In genomic region chr18:46173393-46174316, GRCh38 we compare ENCODE assay signal across 8 cellular contexts.
DNase-seq lines count a peak whose midpoint lies in the region; ATAC-seq and TF ChIP-seq lines count a peak whose summit lies in the region.

No MANE protein-coding gene starts in this region.

- DNase-seq in C1 segment of cervical spinal cord (lab: John Stamatoyannopoulos, UW) (peak; percentile 30 to 91 (median 85)), GM19240 (ENCODE audit: insufficient read length, low spot score) (peak; percentile 81), NCI-H510A treated with DMSO at 0.1 percent for 48 hours (lab: John Stamatoyannopoulos, UW) (peak; percentile 74), colonic mucosa (peak; percentile 94), left colon (peak; percentile 92 to 96)
- peak; percentile 93 for DNase-seq in activated CD4-positive, alpha-beta T cell treated with anti-CD3 and anti-CD28 coated beads for 4 hours
- peak; percentile 90 to 92 for DNase-seq in stimulated activated CD4-positive, alpha-beta T cell treated with anti-CD3 and anti-CD28 coated beads, Interleukin-1b, Interleukin-23, amount 100 ng/mL, for 4 hours (ENCODE audit: low read depth in 2 of 2)

- H3K4me1 ChIP-seq in colonic mucosa = no peaks in the 10 kb centered on the region

- no peaks in the 10 kb centered on the region for H3K36me3 ChIP-seq in colonic mucosa

- H3K4me3 ChIP-seq in colonic mucosa = peak overlapping the region; percentile 100

- H3K9ac ChIP-seq in colonic mucosa (ENCODE audit: low read depth in 2 of 2, low read length in 2 of 2) = peak overlapping the region; percentile 94 to 97

- H3K27ac ChIP-seq in colonic mucosa = peak overlapping the region; percentile 85

- H3K27me3 ChIP-seq in colonic mucosa = no peaks in the 10 kb centered on the region

- ATAC-seq in HG03457 (IDR thresholded peaks at IDR 0.05; ENCODE audit: unreplicated experiment) = peak; percentile 72
- peak; percentile 95 for ATAC-seq in left colon

- H3K9me3 ChIP-seq in colonic mucosa = no peaks in the 10 kb centered on the region

- intact Hi-C loops in colonic mucosa (cut with DNase I) (loop anchor here (10.0 kb wide), 1 partner anchor 101 kb away; no protein-coding TSS in a partner anchor), left colon (cut with DNase I, micrococcal nuclease) (loop anchor here in 1 of 2 donors (5.0 kb wide), 1 partner anchor 309 kb away; no protein-coding TSS in a partner anchor)

- TF ChIP-seq CTCF in colonic mucosa (IDR thresholded peaks at IDR 0.05) = peak; percentile 79

Comparison
In these comparisons a context has a peak if more than half of its experiments do, and no peak if none do; other contexts are left out.
1. Peak in every context shown above with its lines: DNase-seq, ATAC-seq, H3K4me3 ChIP-seq and H3K27ac ChIP-seq.